In the genomic region with DNA sequence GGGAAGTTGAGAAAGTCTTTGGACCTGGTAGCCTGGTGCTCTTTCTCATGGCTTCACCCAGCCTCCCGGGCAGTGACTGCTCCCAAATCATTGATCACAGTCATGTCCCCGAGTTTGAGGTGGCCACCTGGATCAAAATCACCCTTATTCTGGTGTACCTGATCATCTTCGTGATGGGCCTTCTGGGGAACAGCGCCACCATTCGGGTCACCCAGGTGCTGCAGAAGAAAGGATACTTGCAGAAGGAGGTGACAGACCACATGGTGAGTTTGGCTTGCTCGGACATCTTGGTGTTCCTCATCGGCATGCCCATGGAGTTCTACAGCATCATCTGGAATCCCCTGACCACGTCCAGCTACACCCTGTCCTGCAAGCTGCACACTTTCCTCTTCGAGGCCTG, we compare ENCODE assay signal across 10 cellular contexts. TPM values are rescaled to one million over a fixed set of nuclear protein-coding genes. Genes with fewer than 3 reads are reported as not detected.
DNase-seq lines count a peak whose midpoint lies in the region; TF ChIP-seq lines count a peak whose summit lies in the region.
"Had no signal": no experiment of that assay in that cellular context is flagged by ENCODE, and none has a peak within 500 bp of the region (broad histone marks: within the 10 kb centered on the region; RNA-seq: fewer than 3 reads in every experiment).

No MANE protein-coding gene starts in this region.

- H2AFZ ChIP-seq in OCI-LY1 (ENCODE audit: low read length): no peak overlapping the region

- H3K4me3 Mint-ChIP-seq in endothelial cell (ENCODE audit: unreplicated experiment) (peak overlapping the region; percentile 70), nephron (peak overlapping the region; percentile 78 to 87 (median 83))
- H3K4me3 Mint-ChIP-seq in activated CD4-positive, alpha-beta T cell treated with anti-CD3 and anti-CD28 coated beads, Interleukin-2, amount 10 ng/mL, durations not matched to agents 7 days and 5 days: no peak overlapping the region
- H3K4me3 Mint-ChIP-seq: activated CD4-positive, alpha-beta memory T cell treated with anti-CD3 and anti-CD28 coated beads for 36 hours had no signal

- POLR2A ChIA-PET in AG04450 (lab: Yijun Ruan, JAX): no interaction called here
- POLR2A ChIA-PET in activated CD4-positive, alpha-beta T cell treated with anti-CD3 and anti-CD28 coated beads, Interleukin-2, amount 10 ng/mL, durations not matched to agents 7 days and 5 days (lab: Charles Lee): no interaction called here

- H3K36me3 ChIP-seq in OCI-LY1 (ENCODE audit: insufficient read depth, low read length): no peaks in the 10 kb centered on the region
- H3K36me3 ChIP-seq: BE2C had no signal

- H3K9me2 ChIP-seq in OCI-LY1 (ENCODE audit: low read depth, low read length): no peaks in the 10 kb centered on the region

- DNase-seq in AG04450 (ENCODE audit: low read depth, low spot score) (no peak), endothelial cell (ENCODE audit: low spot score) (no peak), GM20000 (ENCODE audit: low spot score) (no peak), D341Med (ENCODE audit: low spot score) (no peak), AG08395 (ENCODE audit: low spot score) (no peak)
- no peak for DNase-seq in activated CD4-positive, alpha-beta T cell treated with anti-CD3 and anti-CD28 coated beads, Interleukin-2, amount 10 ng/mL, durations not matched to agents 7 days and 5 days
- DNase-seq: activated CD4-positive, alpha-beta memory T cell treated with anti-CD3 and anti-CD28 coated beads for 36 hours had no signal

- H3K36me3 Mint-ChIP-seq in endothelial cell (ENCODE audit: low read depth, unreplicated experiment): no peaks in the 10 kb centered on the region
- H3K36me3 Mint-ChIP-seq in nephron (ENCODE audit: low read depth): no peaks in the 10 kb centered on the region
- H3K36me3 Mint-ChIP-seq in activated CD4-positive, alpha-beta T cell treated with anti-CD3 and anti-CD28 coated beads, Interleukin-2, amount 10 ng/mL, durations not matched to agents 7 days and 5 days (ENCODE audit: low read depth): no peaks in the 10 kb centered on the region
- H3K36me3 Mint-ChIP-seq: activated CD4-positive, alpha-beta memory T cell treated with anti-CD3 and anti-CD28 coated beads for 36 hours had no signal

- peak overlapping the region; percentile 96 for H3K27ac ChIP-seq in AG04450 (ENCODE audit: low read depth, low read length)
- no peak overlapping the region for H3K27ac ChIP-seq in OCI-LY1 (ENCODE audit: low read depth, low read length, poor library complexity, severe bottlenecking)

- H3K27me3 ChIP-seq in AG04450 (ENCODE audit: control insufficient read depth, insufficient read depth, low read length) (no peaks in the 10 kb centered on the region), OCI-LY1 (ENCODE audit: insufficient read depth, low read length) (no peaks in the 10 kb centered on the region)
- H3K27me3 ChIP-seq: BE2C had no signal

- H3K9ac ChIP-seq in OCI-LY1 (ENCODE audit: low read length): no peak overlapping the region

- peak; percentile 15; the same call in 1 of the 2 replicates for TF ChIP-seq CTCF in AG04450 (IDR thresholded peaks at IDR 0.05; ENCODE audit: low read depth, low read length)
- peak; percentile 42; the same call in 1 of the 2 replicates for TF ChIP-seq CTCF in OCI-LY1 (IDR thresholded peaks at IDR 0.05; ENCODE audit: low read length)
- TF ChIP-seq CTCF in endothelial cell (IDR thresholded peaks at IDR 0.05; ENCODE audit: unreplicated experiment): no peak
- no peak for TF ChIP-seq CTCF in nephron (IDR thresholded peaks at IDR 0.05; ENCODE audit: unreplicated experiment in 3 of 3)
- TF ChIP-seq CTCF in GM20000 (IDR thresholded peaks at IDR 0.05; ENCODE audit: extremely low read depth, missing control alignments): no peak

- H3K79me2 ChIP-seq in OCI-LY1 (ENCODE audit: insufficient read depth, low read length): no peaks in the 10 kb centered on the region

- H3K4me1 ChIP-seq in OCI-LY1 (ENCODE audit: insufficient read depth, low read length, severe bottlenecking): no peaks in the 10 kb centered on the region
- H3K4me1 ChIP-seq: BE2C had no signal

- H3K4me2 ChIP-seq in OCI-LY1 (ENCODE audit: low read length): peak overlapping the region; percentile 25; the same call in 1 of the 2 replicates

- H3K9me3 ChIP-seq in AG04450 (ENCODE audit: control insufficient read depth, insufficient read depth, low read length): peaks cover 8% of the 10 kb centered on the region
- H3K9me3 ChIP-seq in OCI-LY1 (ENCODE audit: low read length): no peaks in the 10 kb centered on the region
- H3K9me3 ChIP-seq: BE2C had no signal

- CTCF ChIA-PET in AG04450 (lab: Charles Lee): no interaction called here
- CTCF ChIA-PET in activated CD4-positive, alpha-beta T cell treated with anti-CD3 and anti-CD28 coated beads, Interleukin-2, amount 10 ng/mL, durations not matched to agents 7 days and 5 days (lab: Charles Lee): no interaction called here

- no peak overlapping the region for H3K27ac Mint-ChIP-seq in endothelial cell (ENCODE audit: unreplicated experiment)
- no peak overlapping the region for H3K27ac Mint-ChIP-seq in nephron
- H3K27ac Mint-ChIP-seq in activated CD4-positive, alpha-beta T cell treated with anti-CD3 and anti-CD28 coated beads, Interleukin-2, amount 10 ng/mL, durations not matched to agents 7 days and 5 days: no peak overlapping the region
- H3K27ac Mint-ChIP-seq: activated CD4-positive, alpha-beta memory T cell treated with anti-CD3 and anti-CD28 coated beads for 36 hours had no signal

- no peaks in the 10 kb centered on the region for H3F3A ChIP-seq in OCI-LY1 (ENCODE audit: insufficient read depth, low read length)

- no peaks in the 10 kb centered on the region for H3K9me3 Mint-ChIP-seq in endothelial cell (ENCODE audit: unreplicated experiment)
- no peaks in the 10 kb centered on the region for H3K9me3 Mint-ChIP-seq in nephron
- H3K9me3 Mint-ChIP-seq in activated CD4-positive, alpha-beta T cell treated with anti-CD3 and anti-CD28 coated beads, Interleukin-2, amount 10 ng/mL, durations not matched to agents 7 days and 5 days: no peaks in the 10 kb centered on the region
- H3K9me3 Mint-ChIP-seq: activated CD4-positive, alpha-beta memory T cell treated with anti-CD3 and anti-CD28 coated beads for 36 hours had no signal

- no peaks in the 10 kb centered on the region for H3K4me1 Mint-ChIP-seq in endothelial cell (ENCODE audit: unreplicated experiment)
- H3K4me1 Mint-ChIP-seq in nephron: peaks cover 13% of the 10 kb centered on the region
- H3K4me1 Mint-ChIP-seq in activated CD4-positive, alpha-beta T cell treated with anti-CD3 and anti-CD28 coated beads, Interleukin-2, amount 10 ng/mL, durations not matched to agents 7 days and 5 days: no peaks in the 10 kb centered on the region

- H3K4me3 ChIP-seq in AG04450 (ENCODE audit: low read depth, low read length): peak overlapping the region; percentile 69
- peak overlapping the region; percentile 30 for H3K4me3 ChIP-seq in OCI-LY1 (ENCODE audit: low read depth, low read length, poor library complexity, severe bottlenecking)

- peaks cover 1% of the 10 kb centered on the region for H3K27me3 Mint-ChIP-seq in endothelial cell (ENCODE audit: unreplicated experiment)
- peaks cover 62% of the 10 kb centered on the region for H3K27me3 Mint-ChIP-seq in nephron (ENCODE audit: low read depth)
- peaks cover 12% of the 10 kb centered on the region for H3K27me3 Mint-ChIP-seq in activated CD4-positive, alpha-beta T cell treated with anti-CD3 and anti-CD28 coated beads, Interleukin-2, amount 10 ng/mL, durations not matched to agents 7 days and 5 days

- H4K20me1 ChIP-seq in OCI-LY1 (ENCODE audit: insufficient read depth, low read length): no peaks in the 10 kb centered on the region

RNA-seq across cellular contexts. Expression of a gene that starts 0.4 kb away (rescaled TPM):
- polyA plus RNA-seq in AG04450 (2011; rRNA removed): 2.9 and 3.6 TPM in 2 replicates
- polyA minus RNA-seq in AG04450 (2011; rRNA and poly(A)+ RNA removed): 10.4 and 21.5 TPM in 2 replicates
- total RNA-seq in endothelial cell (ENCODE audit: unreplicated experiment): 0.62 TPM
- not detected for total RNA-seq in activated CD4-positive, alpha-beta T cell treated with anti-CD3 and anti-CD28 coated beads, Interleukin-2, amount 10 ng/mL, durations not matched to agents 7 days and 5 days
- total RNA-seq: activated CD4-positive, alpha-beta memory T cell treated with anti-CD3 and anti-CD28 coated beads for 36 hours had no signal

Comparison
In these comparisons a context has a peak if more than half of its experiments do, and no peak if none do; other contexts are left out.
1. CTCF ChIP-seq: peak in AG04450 (single experiment) and OCI-LY1 (single experiment); none in endothelial cell (single experiment), nephron (0 of 3) and GM20000 (single experiment).